In genomic region chr15:71688509-71689094, GRCh38 we compare ENCODE assay signal across 18 cellular contexts.
"Had no signal": no experiment of that assay in that cellular context is flagged by ENCODE, and none has a peak within 500 bp of the region (broad histone marks: within the 10 kb centered on the region; RNA-seq: fewer than 3 reads in every experiment).

No MANE protein-coding gene starts in this region.

- H3K27ac ChIP-seq: colonic mucosa, foreskin keratinocyte, hepatocyte, pancreas, vagina had no signal

- H3K27me3 Mint-ChIP-seq: type B pancreatic cell had no signal

- DNase-seq: colonic mucosa; dermis blood vessel endothelial cell; erythroblast; foreskin keratinocyte; head of caudate nucleus; mammary epithelial cell; occipital lobe; pancreas; right cardiac atrium; small intestine; stimulated activated CD4-positive, alpha-beta T cell treated with anti-CD3 and anti-CD28 coated beads, Interleukin-12 subunit alpha, Interleukin-12 subunit beta, amount 100 ng/mL, for 4 hours; stimulated activated naive CD4-positive, alpha-beta T cell had no signal

- H2AFZ ChIP-seq: hepatocyte had no signal

- H3K4me2 ChIP-seq: hepatocyte had no signal

- H3K9me3 ChIP-seq: colonic mucosa, pancreas, vagina had no signal

- H3K27me3 ChIP-seq: colonic mucosa, foreskin keratinocyte, hepatocyte, pancreas, vagina had no signal

- H3K4me3 ChIP-seq: colonic mucosa, hepatocyte, pancreas, vagina had no signal

- H3K27ac Mint-ChIP-seq: natural killer cell treated with Interleukin-12 subunit alpha and Interleukin-12 subunit beta and Interleukin-15 and Interleukin-18, amount 100 ng/mL, for 72 hours; progenitor cell of endocrine pancreas; type B pancreatic cell had no signal

- H3K4me1 ChIP-seq: foreskin keratinocyte, pancreas had no signal

- H3K36me3 ChIP-seq: colonic mucosa, pancreas, vagina had no signal

- H3K4me3 Mint-ChIP-seq: natural killer cell treated with Interleukin-12 subunit alpha and Interleukin-12 subunit beta and Interleukin-15 and Interleukin-18, amount 100 ng/mL, for 72 hours; type B pancreatic cell had no signal

- H3K9me3 Mint-ChIP-seq: natural killer cell treated with Interleukin-12 subunit alpha and Interleukin-12 subunit beta and Interleukin-15 and Interleukin-18, amount 100 ng/mL, for 72 hours had no signal

- FAIRE-seq: endothelial cell of umbilical vein, pancreas, small intestine had no signal

- H3K79me2 ChIP-seq: hepatocyte had no signal

- H3K36me3 Mint-ChIP-seq: natural killer cell treated with Interleukin-12 subunit alpha and Interleukin-12 subunit beta and Interleukin-15 and Interleukin-18, amount 100 ng/mL, for 72 hours had no signal
